8 cellular contexts compared by ENCODE assay signal in genomic region chr1:43969746-43970466, GRCh38. TPM values are rescaled to one million over a fixed set of nuclear protein-coding genes. Genes with fewer than 3 reads are reported as not detected.
DNase-seq lines count a peak whose midpoint lies in the region; ATAC-seq and TF ChIP-seq lines count a peak whose summit lies in the region.

TSS of gene DPH2 (plus strand) at chr1:43970010. CDS start at chr1:43970176, 166 bp downstream.

- DNase-seq in DMS53 (lab: John Stamatoyannopoulos, UW) (peak; percentile 99), Peyer's patch (peak; percentile 96 to 99 (median 97)), esophagus muscularis mucosa (ENCODE audit: extremely low spot score) (peak; percentile 99), myocyte (ENCODE audit: low read depth) (peak; percentile 97)
- peak; percentile 96 to 97 for DNase-seq in activated T-cell treated with anti-CD3 and anti-CD28 coated beads, Interleukin-2, amount 50 U/mL, for 48 hours
- DNase-seq in stimulated activated CD8-positive, alpha-beta memory T cell treated with anti-CD3 and anti-CD28 coated beads, Interleukin-7, amount 100 ng/mL, for 48 hours (ENCODE audit: extremely low read depth in 1 of 2, low read depth in 1 of 2) = peak; percentile 86 to 97

- peak within 1 kb of the TSS; percentile 50; the same call in 1 of the 2 replicates for H3K9ac ChIP-seq in KMS-11

- H3K27me3 ChIP-seq in KMS-11 (ENCODE audit: insufficient read depth, low read depth) (no peaks in the 10 kb centered on the region), Peyer's patch (no peaks in the 10 kb centered on the region), esophagus muscularis mucosa (no peaks in the 10 kb centered on the region)

- H3K4me3 ChIP-seq in KMS-11 (IDR thresholded peaks at IDR 0.05; ENCODE audit: insufficient read depth, low read depth, low read length) (no peak within 1 kb of the TSS), Peyer's patch (peak within 1 kb of the TSS; percentile 55 to 90 (median 70)), esophagus muscularis mucosa (peak within 1 kb of the TSS; percentile 79 to 95 (median 82))

- H4K20me1 ChIP-seq in KMS-11 (ENCODE audit: insufficient read depth) = no peaks in the 10 kb centered on the region

- WGBS in esophagus muscularis mucosa = 0% methylated on average over 39 of the region's 47 CpGs

- TF ChIP-seq EP300 in esophagus muscularis mucosa (IDR thresholded peaks at IDR 0.05) = no peak

- peaks cover 15% of the 10 kb centered on the region for H3K79me2 ChIP-seq in KMS-11 (ENCODE audit: insufficient read depth, low read depth)

- TF ChIP-seq CTCF in KMS-11 (conservative IDR thresholded peaks at IDR 0.05; ENCODE audit: low read depth, low read length) (no peak), Peyer's patch (IDR thresholded peaks at IDR 0.05) (peak in 5 of 6 experiments; percentile 16 to 41 (median 17)), esophagus muscularis mucosa (IDR thresholded peaks at IDR 0.05) (peak; percentile 10 to 24 (median 22))

- peaks cover 17% of the 10 kb centered on the region for H3K4me1 ChIP-seq in KMS-11 (ENCODE audit: low read depth, poor library complexity, severe bottlenecking)
- peaks cover 0 to 11% (median 5%) of the 10 kb centered on the region in 4 donors for H3K4me1 ChIP-seq in Peyer's patch
- H3K4me1 ChIP-seq in esophagus muscularis mucosa = peaks cover 21 to 34% (median 31%) of the 10 kb centered on the region in 4 donors

- TF ChIP-seq POLR2A in Peyer's patch (IDR thresholded peaks at IDR 0.05) = no peak
- no peak for TF ChIP-seq POLR2A in esophagus muscularis mucosa (IDR thresholded peaks at IDR 0.05; ENCODE audit: low read depth)

- H3K27ac ChIP-seq in KMS-11 (no peak within 1 kb of the TSS), Peyer's patch (peak within 1 kb of the TSS in 2 of 4 donors; percentile 6 to 58), esophagus muscularis mucosa (replicated peaks in 1 of 4) (peak within 1 kb of the TSS; percentile 46 to 69 (median 62))

- H3K36me3 ChIP-seq in KMS-11 (ENCODE audit: insufficient read depth) (no peaks in the 10 kb centered on the region), Peyer's patch (peaks cover 0 to 4% (median 0%) of the 10 kb centered on the region in 3 donors), esophagus muscularis mucosa (peaks cover 4 to 50% (median 43%) of the 10 kb centered on the region in 4 donors)

- peak within 1 kb of the TSS; percentile 70; the same call in 1 of the 2 replicates for H2AFZ ChIP-seq in KMS-11 (ENCODE audit: low read depth)

- H3K4me2 ChIP-seq in KMS-11 = peak within 1 kb of the TSS; percentile 72

- H3K9me3 ChIP-seq in Peyer's patch (no peaks in the 10 kb centered on the region), esophagus muscularis mucosa (no peaks in the 10 kb centered on the region)

- ATAC-seq in GM21717 (IDR thresholded peaks at IDR 0.05; ENCODE audit: unreplicated experiment) = peak; percentile 62

- intact Hi-C loops in esophagus muscularis mucosa (cut with DNase I) = no loop called here

RNA-seq across cellular contexts. Expression of gene DPH2, which starts in this region (rescaled TPM):
- total RNA-seq in Peyer's patch = 100 to 1,000 TPM in 1 of 4 donors, 10 to 100 TPM in 3; 16.6 to 106 (median 38.6) TPM
- total RNA-seq in esophagus muscularis mucosa = 10 to 100 TPM; 13.7 to 29.2 (median 19.2) TPM
- 34.2 and 36.3 TPM in 2 replicates for total RNA-seq in myocyte
- 28.5 TPM for polyA plus RNA-seq in myocyte (2012)
